ENCODE assay signal across 29 cellular contexts in the genomic region with DNA sequence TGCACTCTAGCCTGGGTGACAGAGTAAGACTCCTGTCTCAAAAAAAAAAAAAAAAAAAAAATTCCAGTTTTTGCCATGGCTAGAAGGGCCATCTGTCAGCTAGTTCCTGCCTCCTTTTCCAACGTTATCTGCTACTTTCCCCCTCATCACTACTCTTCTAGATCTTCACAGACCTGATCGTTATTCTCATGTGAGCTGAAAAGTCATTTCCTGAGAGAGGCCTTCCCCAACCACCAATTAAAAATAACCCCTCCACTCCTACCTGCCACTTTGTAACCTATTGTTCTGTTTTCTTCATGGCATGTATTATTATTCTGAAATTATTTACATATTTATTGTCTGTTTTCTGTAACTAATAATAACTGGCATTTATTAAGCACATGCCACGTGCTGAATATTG. TPM values are rescaled to one million over a fixed set of nuclear protein-coding genes. Genes with fewer than 3 reads are reported as not detected.
DNase-seq lines count a peak whose midpoint lies in the region; ATAC-seq and TF ChIP-seq lines count a peak whose summit lies in the region.
"Had no signal": no experiment of that assay in that cellular context is flagged by ENCODE, and none has a peak within 500 bp of the region (broad histone marks: within the 10 kb centered on the region; RNA-seq: fewer than 3 reads in every experiment).

No MANE protein-coding gene starts in this region.

- no peaks in the 10 kb centered on the region for H3K27me3 Mint-ChIP-seq in T-helper 2 cell treated with Interferon-gamma antibody and Interleukin-4, amounts not matched to agents 5 μg/mL and 100 μg/mL, for 36 hours (ENCODE audit: low read depth)
- H3K27me3 Mint-ChIP-seq in activated naive CD8-positive, alpha-beta T cell treated with anti-CD3 and anti-CD28 coated beads, Interleukin-2, amount 10 ng/mL, durations not matched to agents 7 days and 5 days: no peaks in the 10 kb centered on the region
- no peaks in the 10 kb centered on the region for H3K27me3 Mint-ChIP-seq in natural killer cell treated with Interleukin-12 subunit alpha and Interleukin-12 subunit beta and Interleukin-15 and Interleukin-18, amount 100 ng/mL, for 72 hours
- H3K27me3 Mint-ChIP-seq: activated CD4-positive, alpha-beta memory T cell treated with anti-CD3 and anti-CD28 coated beads, Interleukin-2, amount 10 ng/mL, durations not matched to agents 7 days and 5 days; CD4-positive, CD25-positive, alpha-beta regulatory T cell; stimulated activated naive B cell treated with anti-CD40 and anti-IgM and Interleukin-4, amounts not matched to agents 10 μg/mL and 1 μg/mL and 100 μg/mL, for 72 hours had no signal

- peak overlapping the region in 2 of 3 donors; percentile 81 to 94 for H3K27ac ChIP-seq in thyroid gland
- H3K27ac ChIP-seq: 22Rv1, coronary artery, pancreas, skin epidermis, upper lobe of left lung had no signal

- H3K9me3 Mint-ChIP-seq in T-helper 2 cell treated with Interferon-gamma antibody and Interleukin-4, amounts not matched to agents 5 μg/mL and 100 μg/mL, for 36 hours: no peaks in the 10 kb centered on the region
- no peaks in the 10 kb centered on the region for H3K9me3 Mint-ChIP-seq in activated naive CD8-positive, alpha-beta T cell treated with anti-CD3 and anti-CD28 coated beads, Interleukin-2, amount 10 ng/mL, durations not matched to agents 7 days and 5 days
- no peaks in the 10 kb centered on the region for H3K9me3 Mint-ChIP-seq in natural killer cell treated with Interleukin-12 subunit alpha and Interleukin-12 subunit beta and Interleukin-15 and Interleukin-18, amount 100 ng/mL, for 72 hours
- H3K9me3 Mint-ChIP-seq: activated CD4-positive, alpha-beta memory T cell treated with anti-CD3 and anti-CD28 coated beads, Interleukin-2, amount 10 ng/mL, durations not matched to agents 7 days and 5 days; CD4-positive, CD25-positive, alpha-beta regulatory T cell; neural crest cell; stimulated activated naive B cell treated with anti-CD40 and anti-IgM and Interleukin-4, amounts not matched to agents 10 μg/mL and 1 μg/mL and 100 μg/mL, for 72 hours had no signal

- WGBS in thyroid gland, 2 donors: 78 to 79% methylated on average over 3 of the region's 3 CpGs

- POLR2A ChIA-PET in activated naive CD8-positive, alpha-beta T cell treated with anti-CD3 and anti-CD28 coated beads, Interleukin-2, amount 10 ng/mL, durations not matched to agents 7 days and 5 days (lab: Charles Lee): interaction anchor here (0.6 to 0.7 kb wide), 2 partner anchors 9 to 232 kb away, joined by 3 to 5 read pairs; no protein-coding TSS in a partner anchor

- no peaks in the 10 kb centered on the region for H3K9me3 ChIP-seq in thyroid gland
- H3K9me3 ChIP-seq: pancreas, upper lobe of left lung had no signal

- no peaks in the 10 kb centered on the region for H3K36me3 ChIP-seq in thyroid gland
- H3K36me3 ChIP-seq: pancreas, upper lobe of left lung had no signal

- H3K4me1 Mint-ChIP-seq in T-helper 2 cell treated with Interferon-gamma antibody and Interleukin-4, amounts not matched to agents 5 μg/mL and 100 μg/mL, for 36 hours (ENCODE audit: low read depth): peaks cover 29% of the 10 kb centered on the region
- H3K4me1 Mint-ChIP-seq in activated naive CD8-positive, alpha-beta T cell treated with anti-CD3 and anti-CD28 coated beads, Interleukin-2, amount 10 ng/mL, durations not matched to agents 7 days and 5 days: peaks cover 32% of the 10 kb centered on the region
- peaks cover 18 to 19% of the 10 kb centered on the region in 2 donors for H3K4me1 Mint-ChIP-seq in natural killer cell treated with Interleukin-12 subunit alpha and Interleukin-12 subunit beta and Interleukin-15 and Interleukin-18, amount 100 ng/mL, for 72 hours (ENCODE audit: low read depth in 2 of 2)

- peaks cover 21% of the 10 kb centered on the region for H3K36me3 Mint-ChIP-seq in T-helper 2 cell treated with Interferon-gamma antibody and Interleukin-4, amounts not matched to agents 5 μg/mL and 100 μg/mL, for 36 hours (ENCODE audit: low read depth)
- H3K36me3 Mint-ChIP-seq in activated naive CD8-positive, alpha-beta T cell treated with anti-CD3 and anti-CD28 coated beads, Interleukin-2, amount 10 ng/mL, durations not matched to agents 7 days and 5 days: peaks cover 18% of the 10 kb centered on the region
- no peaks in the 10 kb centered on the region for H3K36me3 Mint-ChIP-seq in natural killer cell treated with Interleukin-12 subunit alpha and Interleukin-12 subunit beta and Interleukin-15 and Interleukin-18, amount 100 ng/mL, for 72 hours

- TF ChIP-seq POLR2A in thyroid gland (IDR thresholded peaks at IDR 0.05): no peak

- DNase-seq in T-helper 2 cell treated with Interferon-gamma antibody and Interleukin-4, amounts not matched to agents 5 μg/mL and 100 μg/mL, for 36 hours (ENCODE audit: low spot score): no peak
- DNase-seq in T-helper 2 cell (no peak), NCI-H69 (lab: John Stamatoyannopoulos, UW) (peak; percentile 52), thyroid gland (no peak), inferior parietal cortex (ENCODE audit: extremely low spot score) (no peak), COLO668 (lab: John Stamatoyannopoulos, UW; ENCODE audit: unreplicated experiment) (no peak)
- DNase-seq in activated naive CD8-positive, alpha-beta T cell treated with anti-CD3 and anti-CD28 coated beads, Interleukin-2, amount 10 ng/mL, durations not matched to agents 7 days and 5 days: no peak
- no peak for DNase-seq in natural killer cell treated with Interleukin-12 subunit alpha and Interleukin-12 subunit beta and Interleukin-15 and Interleukin-18, amount 100 ng/mL, for 72 hours (ENCODE audit: low spot score)
- DNase-seq: activated CD4-positive, alpha-beta memory T cell treated with anti-CD3 and anti-CD28 coated beads, Interleukin-2, amount 10 ng/mL, durations not matched to agents 7 days and 5 days; activated CD4-positive, CD25-positive, alpha-beta regulatory T cell treated with anti-CD3 and anti-CD28 coated beads, Interleukin-2, amount 50 U/mL, for 72 hours; CD4-positive, CD25-positive, alpha-beta regulatory T cell; DMS153; effector memory CD4-positive, alpha-beta T cell; H7; KG1; mammary epithelial cell; NCI-H1417 treated with DMSO at 0.1 percent for 48 hours; NCI-H2107; NCI-H446 treated with DMSO at 0.1 percent for 48 hours; NCI-H82; PC-3; stimulated activated naive B cell treated with anti-CD40 and anti-IgM and Interleukin-4, amounts not matched to agents 10 μg/mL and 1 μg/mL and 100 μg/mL, for 72 hours; substantia nigra; upper lobe of left lung had no signal

- no peak overlapping the region for H3K4me3 ChIP-seq in thyroid gland (replicated peaks in 1 of 3)
- H3K4me3 ChIP-seq: coronary artery, pancreas, skin epidermis, upper lobe of left lung had no signal

- H3K4me1 ChIP-seq in thyroid gland: peaks cover 52 to 57% of the 10 kb centered on the region in 2 donors

- TF ChIP-seq CTCF in thyroid gland (IDR thresholded peaks at IDR 0.05): no peak

- no peak for ATAC-seq in activated naive CD8-positive, alpha-beta T cell treated with anti-CD3 and anti-CD28 coated beads, Interleukin-2, amount 10 ng/mL, durations not matched to agents 7 days and 5 days (ENCODE audit: low read depth)
- no peak for ATAC-seq in natural killer cell treated with Interleukin-12 subunit alpha and Interleukin-12 subunit beta and Interleukin-15 and Interleukin-18, amount 100 ng/mL, for 72 hours
- ATAC-seq: pancreas; PC-3; stimulated activated naive B cell treated with anti-CD40 and anti-IgM and Interleukin-4, amounts not matched to agents 10 μg/mL and 1 μg/mL and 100 μg/mL, for 72 hours had no signal

- no peaks in the 10 kb centered on the region for H3K27me3 ChIP-seq in thyroid gland
- H3K27me3 ChIP-seq: pancreas, upper lobe of left lung had no signal

- intact Hi-C loops in thyroid gland (cut with DNase I): no loop called here

- H3K4me3 Mint-ChIP-seq in T-helper 2 cell treated with Interferon-gamma antibody and Interleukin-4, amounts not matched to agents 5 μg/mL and 100 μg/mL, for 36 hours: no peak overlapping the region
- H3K4me3 Mint-ChIP-seq in activated naive CD8-positive, alpha-beta T cell treated with anti-CD3 and anti-CD28 coated beads, Interleukin-2, amount 10 ng/mL, durations not matched to agents 7 days and 5 days: no peak overlapping the region
- no peak overlapping the region for H3K4me3 Mint-ChIP-seq in natural killer cell treated with Interleukin-12 subunit alpha and Interleukin-12 subunit beta and Interleukin-15 and Interleukin-18, amount 100 ng/mL, for 72 hours
- H3K4me3 Mint-ChIP-seq: activated CD4-positive, alpha-beta memory T cell treated with anti-CD3 and anti-CD28 coated beads, Interleukin-2, amount 10 ng/mL, durations not matched to agents 7 days and 5 days; CD4-positive, CD25-positive, alpha-beta regulatory T cell; neural crest cell; stimulated activated naive B cell treated with anti-CD40 and anti-IgM and Interleukin-4, amounts not matched to agents 10 μg/mL and 1 μg/mL and 100 μg/mL, for 72 hours had no signal

- H3K27ac Mint-ChIP-seq in T-helper 2 cell treated with Interferon-gamma antibody and Interleukin-4, amounts not matched to agents 5 μg/mL and 100 μg/mL, for 36 hours: peak overlapping the region; percentile 27
- peak overlapping the region; percentile 57 for H3K27ac Mint-ChIP-seq in activated naive CD8-positive, alpha-beta T cell treated with anti-CD3 and anti-CD28 coated beads, Interleukin-2, amount 10 ng/mL, durations not matched to agents 7 days and 5 days
- H3K27ac Mint-ChIP-seq in natural killer cell treated with Interleukin-12 subunit alpha and Interleukin-12 subunit beta and Interleukin-15 and Interleukin-18, amount 100 ng/mL, for 72 hours: no peak overlapping the region
- H3K27ac Mint-ChIP-seq: activated CD4-positive, alpha-beta memory T cell treated with anti-CD3 and anti-CD28 coated beads, Interleukin-2, amount 10 ng/mL, durations not matched to agents 7 days and 5 days; stimulated activated naive B cell treated with anti-CD40 and anti-IgM and Interleukin-4, amounts not matched to agents 10 μg/mL and 1 μg/mL and 100 μg/mL, for 72 hours had no signal

RNA-seq across cellular contexts. Expression of a gene that starts 24.2 kb away (rescaled TPM):
- 100 to 1,000 TPM; 101 to 115 TPM for total RNA-seq in activated naive CD8-positive, alpha-beta T cell treated with anti-CD3 and anti-CD28 coated beads, Interleukin-2, amount 10 ng/mL, durations not matched to agents 7 days and 5 days
- 10 to 100 TPM; 62.7 to 99.4 (median 65.1) TPM for total RNA-seq in thyroid gland
- total RNA-seq in natural killer cell treated with Interleukin-12 subunit alpha and Interleukin-12 subunit beta and Interleukin-15 and Interleukin-18, amount 100 ng/mL, for 72 hours: 10 to 100 TPM; 59.2 to 74.7 TPM

RNA-seq across cellular contexts. Expression of a gene that starts 48.3 kb away (rescaled TPM):
- total RNA-seq in activated naive CD8-positive, alpha-beta T cell treated with anti-CD3 and anti-CD28 coated beads, Interleukin-2, amount 10 ng/mL, durations not matched to agents 7 days and 5 days: 10 to 100 TPM; 83.6 to 93.9 TPM
- 10 to 100 TPM; 49.0 to 69.4 (median 60.1) TPM for total RNA-seq in thyroid gland
- total RNA-seq in natural killer cell treated with Interleukin-12 subunit alpha and Interleukin-12 subunit beta and Interleukin-15 and Interleukin-18, amount 100 ng/mL, for 72 hours: 100 to 1,000 TPM in 1 of 2 donors, 10 to 100 TPM in 1; 87.1 to 103 TPM

Comparison
In these comparisons a context has a peak if more than half of its experiments do, and no peak if none do; other contexts are left out.
1. H3K27ac Mint-ChIP-seq: peak in T-helper 2 cell treated with Interferon-gamma antibody and Interleukin-4, amounts not matched to agents 5 μg/mL and 100 μg/mL, for 36 hours (single experiment) and activated naive CD8-positive, alpha-beta T cell treated with anti-CD3 and anti-CD28 coated beads, Interleukin-2, amount 10 ng/mL, durations not matched to agents 7 days and 5 days (single experiment); none in natural killer cell treated with Interleukin-12 subunit alpha and Interleukin-12 subunit beta and Interleukin-15 and Interleukin-18, amount 100 ng/mL, for 72 hours (0 of 2).